Comparison of ENCODE assay signal across 10 cellular contexts in the genomic region with DNA sequence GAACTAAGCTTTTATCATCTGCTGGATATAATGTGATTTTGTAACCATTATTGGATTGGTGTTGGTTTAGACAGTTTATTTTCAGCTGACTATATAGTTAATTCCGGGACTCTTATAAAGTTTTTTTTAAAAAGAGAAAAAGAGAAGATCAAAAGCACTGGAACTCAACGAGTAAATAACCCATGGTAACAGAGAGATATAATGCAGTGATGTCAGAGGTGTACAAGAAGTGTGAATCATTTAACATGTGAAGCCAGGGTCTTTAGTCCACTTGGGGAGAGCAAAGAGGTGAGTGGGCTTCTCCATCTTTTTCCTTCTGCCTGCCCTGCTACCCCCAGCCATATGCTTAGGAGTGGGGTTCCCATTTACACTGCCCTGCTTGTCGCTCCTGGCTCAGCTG. TPM values are rescaled to one million over a fixed set of nuclear protein-coding genes. Genes with fewer than 3 reads are reported as not detected.
DNase-seq lines count a peak whose midpoint lies in the region; ATAC-seq and TF ChIP-seq lines count a peak whose summit lies in the region.
"Had no signal": no experiment of that assay in that cellular context is flagged by ENCODE, and none has a peak within 500 bp of the region (broad histone marks: within the 10 kb centered on the region; RNA-seq: fewer than 3 reads in every experiment).

No MANE protein-coding gene starts in this region.

- H3K9me3 ChIP-seq in CD4-positive, alpha-beta memory T cell (ENCODE audit: control insufficient read depth in 1 of 2, low read length in 2 of 2), result no peaks in the 10 kb centered on the region
- no peaks in the 10 kb centered on the region for H3K9me3 ChIP-seq in MG63
- peaks cover 2% of the 10 kb centered on the region for H3K9me3 ChIP-seq in neuron (ENCODE audit: low read length)
- H3K9me3 ChIP-seq in SJCRH30 (replicated peaks), result no peaks in the 10 kb centered on the region

- no peak overlapping the region for H2AFZ ChIP-seq in neuron (ENCODE audit: low read depth, low read length)

- no peaks in the 10 kb centered on the region for H3K27me3 ChIP-seq in CD4-positive, alpha-beta memory T cell (ENCODE audit: insufficient read depth, low read length)
- no peaks in the 10 kb centered on the region for H3K27me3 ChIP-seq in MG63
- H3K27me3 ChIP-seq in neuron (ENCODE audit: insufficient read depth, low read length), result no peaks in the 10 kb centered on the region
- H3K27me3 ChIP-seq in SJCRH30, result no peaks in the 10 kb centered on the region
- H3K27me3 ChIP-seq: SJSA1 had no signal

- CTCF ChIA-PET in CD4-positive, alpha-beta memory T cell (lab: Charles Lee; ENCODE audit: partially characterized antibody), result interaction anchor here (0.7 to 2.3 kb wide), 3 partner anchors 53 to 455 kb away, joined by 3 to 11 read pairs (median 4); partner anchors contain the start of gene SRD5A3

- no peak overlapping the region for H3K27ac ChIP-seq in CD4-positive, alpha-beta memory T cell (ENCODE audit: low read depth, low read length)
- H3K27ac ChIP-seq in SJCRH30, result no peak overlapping the region

- peaks cover 41 to 61% (median 48%) of the 10 kb centered on the region in 4 donors for H3K4me1 Mint-ChIP-seq in CD4-positive, alpha-beta memory T cell

- peak overlapping the region in 7 of 8 donors; percentile 26 to 91 (median 68) for H3K4me3 Mint-ChIP-seq in CD4-positive, alpha-beta memory T cell

- H3K36me3 Mint-ChIP-seq in CD4-positive, alpha-beta memory T cell, result peaks cover 11 to 35% of the 10 kb centered on the region in 2 donors

- H3K4me1 ChIP-seq in CD4-positive, alpha-beta memory T cell (ENCODE audit: insufficient read depth, low read length), result peaks cover 48% of the 10 kb centered on the region
- H3K4me1 ChIP-seq in neuron (ENCODE audit: insufficient read depth, low read length) (peaks cover 26% of the 10 kb centered on the region), SJCRH30 (peaks cover 14% of the 10 kb centered on the region)

- intact Hi-C loops in CD4-positive, alpha-beta memory T cell (cut with micrococcal nuclease), result loop anchor here (5.0 kb wide), 5 partner anchors 457 to 1962 kb away; partner anchors contain the start of genes CHIC2, NOA1, POLR2B and REST

- H3K36me3 ChIP-seq in CD4-positive, alpha-beta memory T cell (ENCODE audit: insufficient read depth, low read length), result no peaks in the 10 kb centered on the region
- H3K36me3 ChIP-seq in MG63 (peaks cover 39% of the 10 kb centered on the region), neuron (ENCODE audit: insufficient read depth, low read length) (peaks cover 21% of the 10 kb centered on the region), SJCRH30 (peaks cover 33% of the 10 kb centered on the region)

- POLR2A ChIA-PET in CD4-positive, alpha-beta memory T cell (lab: Charles Lee; ENCODE audit: partially characterized antibody), result interaction anchor here (0.9 to 1.0 kb wide), 3 partner anchors 26 to 550 kb away, joined by 4 read pairs; partner anchors contain the start of gene CEP135

- peak overlapping the region in 6 of 7 donors; percentile 63 to 91 (median 75) for H3K27ac Mint-ChIP-seq in CD4-positive, alpha-beta memory T cell

- H3K9me3 Mint-ChIP-seq in CD4-positive, alpha-beta memory T cell, result peaks cover 0 to 2% (median 0%) of the 10 kb centered on the region in 8 donors

- H3K27me3 Mint-ChIP-seq in CD4-positive, alpha-beta memory T cell, result no peaks in the 10 kb centered on the region

- no peak for ATAC-seq in HG02759 (IDR thresholded peaks at IDR 0.05; ENCODE audit: unreplicated experiment)

- no peak for TF ChIP-seq CTCF in choroid plexus epithelial cell (conservative IDR thresholded peaks at IDR 0.05; ENCODE audit: low read depth, low read length)

- DNase-seq in CD4-positive, alpha-beta memory T cell, result no peak
- no peak for DNase-seq in MG63
- DNase-seq in choroid plexus epithelial cell (ENCODE audit: low read depth), result peak; percentile 33
- no peak for DNase-seq in KG1 (lab: John Stamatoyannopoulos, UW)
- DNase-seq in SJCRH30, result no peak
- DNase-seq in mucosa of gallbladder (ENCODE audit: low spot score), result no peak
- DNase-seq: kidney had no signal

- no peak overlapping the region for H3K4me3 ChIP-seq in CD4-positive, alpha-beta memory T cell (ENCODE audit: low read length in 2 of 2)
- H3K4me3 ChIP-seq in MG63 (peak overlapping the region; percentile 82), choroid plexus epithelial cell (ENCODE audit: low read depth, low read length) (peak overlapping the region; percentile 74), neuron (ENCODE audit: low read length) (peak overlapping the region; percentile 96), SJCRH30 (no peak overlapping the region)

RNA-seq across cellular contexts. Expression of gene TMEM165, which starts 3.2 kb away (rescaled TPM):
- total RNA-seq in CD4-positive, alpha-beta memory T cell, result 10 to 100 TPM; 61.8 to 74.8 TPM
- 10 to 100 TPM; 23.4 to 28.9 TPM for polyA plus RNA-seq in CD4-positive, alpha-beta memory T cell
- 92.4 and 122 TPM in 2 replicates for total RNA-seq in MG63 (2014; rRNA removed; shearing (Covaris generic); ENCODE audit: low replicate concordance)
- 151 and 163 TPM in 2 replicates for total RNA-seq in SJCRH30 (2014; rRNA removed; shearing (Covaris generic))
- 98.8 TPM for total RNA-seq in mucosa of gallbladder

RNA-seq across cellular contexts. Expression of gene SRD5A3, which starts 52.9 kb away (rescaled TPM):
- 1 to 10 TPM; 2.9 to 3.5 TPM for total RNA-seq in CD4-positive, alpha-beta memory T cell
- polyA plus RNA-seq in CD4-positive, alpha-beta memory T cell, result 10 to 100 TPM in 1 of 2 donors, 1 to 10 TPM in 1; 9.9 to 26.2 TPM
- 5.2 and 12.6 TPM in 2 replicates for total RNA-seq in MG63 (2014; rRNA removed; shearing (Covaris generic); ENCODE audit: low replicate concordance)
- total RNA-seq in SJCRH30 (2014; rRNA removed; shearing (Covaris generic)), result 5.8 and 7.5 TPM in 2 replicates
- total RNA-seq in mucosa of gallbladder, result 22.9 TPM

Comparison
In these comparisons a context has a peak if more than half of its experiments do, and no peak if none do; other contexts are left out.
1. H3K4me3 ChIP-seq: peak in MG63 (single experiment), choroid plexus epithelial cell (single experiment) and neuron (single experiment); none in CD4-positive, alpha-beta memory T cell (0 of 2) and SJCRH30 (single experiment).